In the genomic region with DNA sequence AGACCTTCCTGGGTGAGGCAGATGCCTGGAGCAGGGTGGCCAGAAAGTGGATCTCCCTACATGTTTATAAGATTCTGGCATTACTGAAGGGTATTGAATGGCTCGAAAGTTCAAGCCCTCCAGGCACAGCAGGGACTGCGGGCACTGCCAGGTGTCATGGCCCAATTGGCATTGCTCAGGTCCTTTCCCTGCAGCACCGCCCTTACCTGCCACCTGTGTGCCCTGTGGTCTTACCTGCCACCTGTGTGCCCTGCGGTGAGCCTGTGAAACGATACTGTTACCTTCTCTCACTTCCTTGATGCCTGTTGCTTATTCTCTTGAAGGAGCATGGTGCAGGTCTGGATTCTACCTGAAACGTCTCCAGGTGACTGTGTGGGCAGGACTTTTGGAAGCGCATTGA, we compare ENCODE assay signal across 9 cellular contexts. TPM values are rescaled to one million over a fixed set of nuclear protein-coding genes. Genes with fewer than 3 reads are reported as not detected.
"Had no signal": no experiment of that assay in that cellular context is flagged by ENCODE, and none has a peak within 500 bp of the region (broad histone marks: within the 10 kb centered on the region; RNA-seq: fewer than 3 reads in every experiment).

No MANE protein-coding gene starts in this region.

- H3K4me3 Mint-ChIP-seq: GM23338, H9, HFFc6 had no signal

- H3K9me3 Mint-ChIP-seq: GM23338 had no signal

- H3K4me3 ChIP-seq: GM23248, GM23338, HAP-1 had no signal

- H3K4me1 ChIP-seq: HAP-1 had no signal

- H3K27ac Mint-ChIP-seq: GM23338, H9, HFFc6 had no signal

- DNase-seq: GM23248, GOT3, H7, H9, HCEC 1CT, HFFc6 had no signal

- H3K9me3 ChIP-seq: HAP-1 had no signal

- H3K9ac ChIP-seq: GM23248 had no signal

- H3K36me3 ChIP-seq: HAP-1 had no signal

- H2AFZ ChIP-seq: GM23248, GM23338 had no signal

- H3K4me2 ChIP-seq: GM23338 had no signal

- H3K27ac ChIP-seq: GM23248 had no signal

- ATAC-seq: GM23338, HCT116 had no signal

RNA-seq across cellular contexts. Expression of a gene that starts 32.2 kb away (rescaled TPM):
- total RNA-seq: GM23248, HFFc6 had no signal
- polyA plus RNA-seq: GM23248 had no signal
